1 cellular context compared by ENCODE assay signal in genomic region chr3:129106320-129106719, GRCh38.
TF ChIP-seq lines count a peak whose summit lies in the region.

No MANE protein-coding gene starts in this region.

TF ChIP-seq in HCT116, 20 proteins besides CTCF, POLR2A, EP300 and RAD21:
- TF ChIP-seq CEBPB (IDR thresholded peaks at IDR 0.05; ENCODE audit: low read depth) (no peak), FOSL1 (IDR thresholded peaks at IDR 0.05; ENCODE audit: low read depth) (no peak), SP1 (IDR thresholded peaks at IDR 0.05; ENCODE audit: low read depth) (no peak), REST (IDR thresholded peaks at IDR 0.05; ENCODE audit: low read depth) (no peak), EGR1 (IDR thresholded peaks at IDR 0.05; ENCODE audit: low read depth) (no peak)
